ENCODE assay signal across 11 cellular contexts in the genomic region with DNA sequence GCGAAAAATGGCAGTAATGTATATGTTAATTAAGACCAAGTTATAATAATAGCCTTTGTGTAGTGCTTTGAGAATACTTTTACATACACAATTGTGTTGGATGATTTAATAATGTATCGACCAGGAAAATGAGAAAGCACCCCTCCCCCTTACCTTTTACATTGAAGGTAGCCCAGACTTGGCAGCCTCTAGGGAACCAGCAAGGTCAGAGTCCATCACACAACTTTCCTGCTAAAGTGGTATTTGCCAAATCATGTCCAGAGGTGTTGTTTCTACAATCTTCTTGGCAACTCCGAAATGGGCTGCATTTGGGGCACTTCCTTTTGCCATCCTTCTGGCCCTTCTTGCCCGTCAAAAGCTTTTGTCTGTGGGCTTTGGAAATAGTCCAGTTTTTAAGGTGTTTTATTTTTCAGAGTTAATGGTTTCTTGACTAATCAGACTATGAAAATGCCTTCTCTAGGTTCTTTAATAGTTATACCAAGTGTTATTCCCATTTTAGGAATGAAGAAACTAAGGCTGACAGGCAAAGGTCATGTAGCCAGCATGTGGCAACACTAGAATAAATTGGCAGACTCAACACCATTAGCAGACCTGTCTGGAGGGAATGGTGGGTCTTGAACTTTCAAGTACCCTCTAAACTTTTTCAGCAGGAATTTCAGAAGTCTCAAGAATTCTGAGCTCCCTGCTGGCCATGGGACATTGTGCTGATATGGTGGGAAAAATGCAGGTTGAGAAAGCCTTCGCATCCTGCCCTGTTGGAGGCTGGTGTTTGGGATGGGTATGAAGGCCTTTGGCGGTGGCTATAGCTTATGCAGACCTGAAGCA. TPM values are rescaled to one million over a fixed set of nuclear protein-coding genes. Genes with fewer than 3 reads are reported as not detected.
DNase-seq lines count a peak whose midpoint lies in the region; ATAC-seq, FAIRE-seq and TF ChIP-seq lines count a peak whose summit lies in the region.
"Had no signal": no experiment of that assay in that cellular context is flagged by ENCODE, and none has a peak within 500 bp of the region (broad histone marks: within the 10 kb centered on the region; RNA-seq: fewer than 3 reads in every experiment).

No MANE protein-coding gene starts in this region.

- peaks cover 93% of the 10 kb centered on the region for H3K79me2 ChIP-seq in OCI-LY3 (ENCODE audit: low read length)

- peak overlapping the region; percentile 93 for H3K4me2 ChIP-seq in OCI-LY3 (ENCODE audit: low read length)

- H3K4me1 Mint-ChIP-seq in activated CD4-positive, alpha-beta T cell treated with anti-CD3 and anti-CD28 coated beads for 36 hours: peaks cover 88% of the 10 kb centered on the region
- H3K4me1 Mint-ChIP-seq in immature natural killer cell: peaks cover 57 to 85% of the 10 kb centered on the region in 2 donors

- H2AFZ ChIP-seq in OCI-LY3 (ENCODE audit: low read depth, low read length): no peak overlapping the region

- H3K27me3 ChIP-seq in OCI-LY3 (ENCODE audit: low read depth, low read length) (no peaks in the 10 kb centered on the region), esophagus muscularis mucosa (no peaks in the 10 kb centered on the region), small intestine (ENCODE audit: control insufficient read depth in 2 of 2, insufficient read depth in 2 of 2, low read length in 2 of 2) (no peaks in the 10 kb centered on the region)

- POLR2A ChIA-PET in activated CD4-positive, alpha-beta T cell treated with anti-CD3 and anti-CD28 coated beads for 36 hours (lab: Charles Lee): interaction anchor here (0.6 to 0.7 kb wide), 2 partner anchors 37 to 126 kb away, joined by 3 to 5 read pairs; no protein-coding TSS in a partner anchor

- H3K9me3 Mint-ChIP-seq in activated CD4-positive, alpha-beta T cell treated with anti-CD3 and anti-CD28 coated beads for 36 hours (ENCODE audit: low read depth): no peaks in the 10 kb centered on the region
- no peaks in the 10 kb centered on the region for H3K9me3 Mint-ChIP-seq in immature natural killer cell

- intact Hi-C loops in activated CD4-positive, alpha-beta T cell treated with anti-CD3 and anti-CD28 coated beads for 36 hours (cut with DNase I, micrococcal nuclease): loop anchor here (2.0 to 5.0 kb wide), 11 partner anchors 177 to 1623 kb away; partner anchors contain the start of genes CD101 (in 1 of the 2), CD58 (in 1 of the 2), CSDE1 (in 1 of the 2) and TENT5C (in 1 of the 2)
- intact Hi-C loops in esophagus muscularis mucosa (cut with DNase I): loop anchor here (5.0 to 10.0 kb wide), 3 partner anchors 37 to 1305 kb away; no protein-coding TSS in a partner anchor

- H3K27ac Mint-ChIP-seq in activated CD4-positive, alpha-beta T cell treated with anti-CD3 and anti-CD28 coated beads for 36 hours: peak overlapping the region; percentile 92
- H3K27ac Mint-ChIP-seq in immature natural killer cell: peak overlapping the region in 1 of 6 donors; percentile 45

- H3K36me3 Mint-ChIP-seq in activated CD4-positive, alpha-beta T cell treated with anti-CD3 and anti-CD28 coated beads for 36 hours (ENCODE audit: low read depth): peaks cover 57% of the 10 kb centered on the region
- peaks cover 4% of the 10 kb centered on the region in 3 donors for H3K36me3 Mint-ChIP-seq in immature natural killer cell

- H3K27ac ChIP-seq in OCI-LY3 (ENCODE audit: low read length): peak overlapping the region; percentile 41; the same call in 1 of the 2 replicates
- peak overlapping the region; percentile 93 to 97 (median 94) for H3K27ac ChIP-seq in esophagus muscularis mucosa (replicated peaks in 1 of 4)
- peak overlapping the region; percentile 43 to 47 for H3K27ac ChIP-seq in small intestine (ENCODE audit: low read depth in 1 of 2, low read length in 1 of 2)
- H3K27ac ChIP-seq: 22Rv1 had no signal

- WGBS in esophagus muscularis mucosa: 91% methylated on average over 6 of the region's 6 CpGs
- 38 to 68% (median 55%) methylated on average over 6 of the region's 6 CpGs for WGBS in small intestine, 3 donors

- H4K20me1 ChIP-seq in OCI-LY3 (ENCODE audit: insufficient read depth, low read length): peaks cover 96% of the 10 kb centered on the region

- H3K4me3 ChIP-seq in OCI-LY3 (ENCODE audit: low read length): peak overlapping the region; percentile 45
- no peak overlapping the region for H3K4me3 ChIP-seq in esophagus muscularis mucosa
- peak overlapping the region in 1 of 2 donors; percentile 32 for H3K4me3 ChIP-seq in small intestine (ENCODE audit: low read depth in 1 of 2, low read length in 2 of 2)

- peaks cover 35% of the 10 kb centered on the region for H3K36me3 ChIP-seq in OCI-LY3 (replicated peaks; ENCODE audit: low read depth, low read length)
- peaks cover 0 to 13% (median 9%) of the 10 kb centered on the region in 4 donors for H3K36me3 ChIP-seq in esophagus muscularis mucosa
- peaks cover 2% of the 10 kb centered on the region in 2 donors for H3K36me3 ChIP-seq in small intestine (ENCODE audit: control insufficient read depth in 2 of 2, insufficient read depth in 2 of 2, low read length in 2 of 2)

- TF ChIP-seq EP300 in esophagus muscularis mucosa (IDR thresholded peaks at IDR 0.05): no peak

- CTCF ChIA-PET in activated CD4-positive, alpha-beta T cell treated with anti-CD3 and anti-CD28 coated beads for 36 hours (lab: Charles Lee): interaction anchor here (0.7 to 1.2 kb wide), 3 partner anchors 16 to 241 kb away, joined by 3 read pairs; no protein-coding TSS in a partner anchor

- TF ChIP-seq POLR2A in esophagus muscularis mucosa (IDR thresholded peaks at IDR 0.05; ENCODE audit: low read depth): no peak

- FAIRE-seq in small intestine (lab: Jason Lieb, UNC): no peak

- no peak overlapping the region for H3K4me3 Mint-ChIP-seq in activated CD4-positive, alpha-beta T cell treated with anti-CD3 and anti-CD28 coated beads for 36 hours
- no peak overlapping the region for H3K4me3 Mint-ChIP-seq in immature natural killer cell

- H3K9me3 ChIP-seq in OCI-LY3 (ENCODE audit: insufficient read depth, low read length) (no peaks in the 10 kb centered on the region), esophagus muscularis mucosa (no peaks in the 10 kb centered on the region), small intestine (ENCODE audit: control insufficient read depth, low read depth) (no peaks in the 10 kb centered on the region)

- no peaks in the 10 kb centered on the region for H3K27me3 Mint-ChIP-seq in activated CD4-positive, alpha-beta T cell treated with anti-CD3 and anti-CD28 coated beads for 36 hours
- H3K27me3 Mint-ChIP-seq in immature natural killer cell (ENCODE audit: low read depth in 3 of 3): peaks cover 0 to 3% (median 0%) of the 10 kb centered on the region in 3 donors

- H3K4me1 ChIP-seq in OCI-LY3 (ENCODE audit: low read length) (peaks cover 70% of the 10 kb centered on the region), esophagus muscularis mucosa (peaks cover 85 to 89% (median 88%) of the 10 kb centered on the region in 4 donors), small intestine (ENCODE audit: control insufficient read depth in 2 of 2, insufficient read depth in 1 of 2, low read depth in 1 of 2, low read length in 1 of 2) (peaks cover 14 to 46% of the 10 kb centered on the region in 2 donors)

- TF ChIP-seq CTCF in OCI-LY3 (IDR thresholded peaks at IDR 0.05; ENCODE audit: low read depth, low read length) (no peak), esophagus muscularis mucosa (IDR thresholded peaks at IDR 0.05) (no peak)

- no peak overlapping the region for H3K9ac ChIP-seq in OCI-LY3 (ENCODE audit: low read length)

- no peak for ATAC-seq in activated CD4-positive, alpha-beta T cell treated with anti-CD3 and anti-CD28 coated beads for 36 hours

- DNase-seq in activated CD4-positive, alpha-beta T cell treated with anti-CD3 and anti-CD28 coated beads for 36 hours: no peak
- DNase-seq in activated CD4-positive, alpha-beta T cell treated with anti-CD3 and anti-CD28 coated beads, Interleukin-2, amount 50 U/mL, for 4 hours: no peak
- DNase-seq in esophagus muscularis mucosa (ENCODE audit: extremely low spot score): no peak
- peak; percentile 67 for DNase-seq in small intestine
- no peak for DNase-seq in NCI-H2081 treated with DMSO at 0.1 percent for 48 hours (lab: John Stamatoyannopoulos, UW)
- no peak for DNase-seq in immature natural killer cell
- DNase-seq in DMS153 (lab: John Stamatoyannopoulos, UW): no peak
- DNase-seq: DMS79, SHP77 had no signal

RNA-seq across cellular contexts. Expression of gene ATP1A1, which starts 6.8 kb away (rescaled TPM):
- 100 to 1,000 TPM; 247 to 257 TPM for total RNA-seq in activated CD4-positive, alpha-beta T cell treated with anti-CD3 and anti-CD28 coated beads for 36 hours
- 100 to 1,000 TPM in 3 of 4 donors, 10 to 100 TPM in 1; 90.1 to 196 (median 157) TPM for total RNA-seq in esophagus muscularis mucosa
- polyA plus RNA-seq in small intestine (1,000 to 10,000 TPM in 2 of 3 donors, 100 to 1,000 TPM in 1; 921 to 1,048 (median 1,042) TPM), immature natural killer cell (10 to 100 TPM; 21.5 to 38.7 (median 24.2) TPM)

Comparison
In these comparisons a context has a peak if more than half of its experiments do, and no peak if none do; other contexts are left out.
1. H3K27ac ChIP-seq: peak in every context shown above with its lines; median percentile 94 in esophagus muscularis mucosa; 45 in small intestine; 41 in OCI-LY3.